1 cellular context compared by ENCODE assay signal in the genomic region with DNA sequence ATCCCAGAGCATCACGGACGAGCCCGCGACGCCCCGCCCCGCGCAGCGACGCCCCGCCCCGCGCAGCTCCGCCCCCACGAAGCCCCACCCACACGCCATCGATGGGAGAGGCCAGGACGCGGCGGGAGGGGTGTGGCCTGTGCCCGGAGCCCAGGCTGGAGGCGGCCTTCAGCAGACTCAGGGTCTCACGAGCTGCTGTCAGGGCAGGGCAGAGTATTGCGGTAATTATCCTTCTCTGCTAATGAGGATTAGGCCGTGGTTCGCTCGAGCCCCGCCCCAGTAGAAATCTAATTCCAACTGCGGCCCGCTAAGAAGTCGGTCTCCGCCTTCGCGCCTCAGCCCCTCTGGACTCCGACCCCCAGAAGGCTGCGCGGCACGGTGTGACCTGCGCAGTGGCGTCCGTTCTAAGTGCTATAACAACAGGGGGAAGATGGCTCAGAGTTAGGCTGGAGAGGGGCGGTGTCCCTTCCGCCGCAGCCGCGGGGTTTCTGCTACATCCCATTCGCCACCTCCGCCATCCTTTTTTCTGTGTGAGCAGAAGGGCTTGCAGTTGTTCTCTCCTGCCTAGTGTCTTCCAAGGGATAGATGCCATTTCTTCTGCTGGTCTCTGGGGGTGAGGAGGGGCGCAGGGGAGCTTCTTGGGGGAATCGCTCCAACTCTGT.
TF ChIP-seq lines count a peak whose summit lies in the region.

No MANE protein-coding gene starts in this region.

TF ChIP-seq in HepG2, 621 proteins besides CTCF, POLR2A, EP300 and RAD21 (continued from another document and continues in another):
- TF ChIP-seq, protein P1, sequence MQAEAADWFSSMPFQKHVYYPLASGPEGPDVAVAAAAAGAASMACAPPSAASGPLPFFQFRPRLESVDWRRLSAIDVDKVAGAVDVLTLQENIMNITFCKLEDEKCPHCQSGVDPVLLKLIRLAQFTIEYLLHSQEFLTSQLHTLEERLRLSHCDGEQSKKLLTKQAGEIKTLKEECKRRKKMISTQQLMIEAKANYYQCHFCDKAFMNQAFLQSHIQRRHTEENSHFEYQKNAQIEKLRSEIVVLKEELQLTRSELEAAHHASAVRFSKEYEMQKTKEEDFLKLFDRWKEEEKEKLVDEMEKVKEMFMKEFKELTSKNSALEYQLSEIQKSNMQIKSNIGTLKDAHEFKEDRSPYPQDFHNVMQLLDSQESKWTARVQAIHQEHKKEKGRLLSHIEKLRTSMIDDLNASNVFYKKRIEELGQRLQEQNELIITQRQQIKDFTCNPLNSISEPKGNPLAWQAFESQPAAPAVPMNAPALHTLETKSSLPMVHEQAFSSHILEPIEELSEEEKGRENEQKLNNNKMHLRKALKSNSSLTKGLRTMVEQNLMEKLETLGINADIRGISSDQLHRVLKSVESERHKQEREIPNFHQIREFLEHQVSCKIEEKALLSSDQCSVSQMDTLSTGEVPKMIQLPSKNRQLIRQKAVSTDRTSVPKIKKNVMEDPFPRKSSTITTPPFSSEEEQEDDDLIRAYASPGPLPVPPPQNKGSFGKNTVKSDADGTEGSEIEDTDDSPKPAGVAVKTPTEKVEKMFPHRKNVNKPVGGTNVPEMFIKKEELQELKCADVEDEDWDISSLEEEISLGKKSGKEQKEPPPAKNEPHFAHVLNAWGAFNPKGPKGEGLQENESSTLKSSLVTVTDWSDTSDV (CRISPR knock-in tag; IDR thresholded peaks at IDR 0.05): no peak
- TF ChIP-seq STAG1 (CRISPR knock-in tag; IDR thresholded peaks at IDR 0.05): no peak
- peak; percentile 92 for TF ChIP-seq ZNF761 (CRISPR knock-in tag; conservative IDR thresholded peaks at IDR 0.05)
- TF ChIP-seq, protein P2, sequence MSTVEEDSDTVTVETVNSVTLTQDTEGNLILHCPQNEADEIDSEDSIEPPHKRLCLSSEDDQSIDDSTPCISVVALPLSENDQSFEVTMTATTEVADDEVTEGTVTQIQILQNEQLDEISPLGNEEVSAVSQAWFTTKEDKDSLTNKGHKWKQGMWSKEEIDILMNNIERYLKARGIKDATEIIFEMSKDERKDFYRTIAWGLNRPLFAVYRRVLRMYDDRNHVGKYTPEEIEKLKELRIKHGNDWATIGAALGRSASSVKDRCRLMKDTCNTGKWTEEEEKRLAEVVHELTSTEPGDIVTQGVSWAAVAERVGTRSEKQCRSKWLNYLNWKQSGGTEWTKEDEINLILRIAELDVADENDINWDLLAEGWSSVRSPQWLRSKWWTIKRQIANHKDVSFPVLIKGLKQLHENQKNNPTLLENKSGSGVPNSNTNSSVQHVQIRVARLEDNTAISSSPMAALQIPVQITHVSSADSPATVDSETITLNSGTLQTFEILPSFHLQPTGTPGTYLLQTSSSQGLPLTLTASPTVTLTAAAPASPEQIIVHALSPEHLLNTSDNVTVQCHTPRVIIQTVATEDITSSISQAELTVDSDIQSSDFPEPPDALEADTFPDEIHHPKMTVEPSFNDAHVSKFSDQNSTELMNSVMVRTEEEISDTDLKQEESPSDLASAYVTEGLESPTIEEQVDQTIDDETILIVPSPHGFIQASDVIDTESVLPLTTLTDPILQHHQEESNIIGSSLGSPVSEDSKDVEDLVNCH (CRISPR knock-in tag; IDR thresholded peaks at IDR 0.05): no peak
- no peak for TF ChIP-seq RBM22 (optimal IDR thresholded peaks at IDR 0.05; ENCODE audit: low read length)
- peak; percentile 74 for TF ChIP-seq KAT8 (CRISPR knock-in tag; IDR thresholded peaks at IDR 0.05)
- TF ChIP-seq, protein P3, sequence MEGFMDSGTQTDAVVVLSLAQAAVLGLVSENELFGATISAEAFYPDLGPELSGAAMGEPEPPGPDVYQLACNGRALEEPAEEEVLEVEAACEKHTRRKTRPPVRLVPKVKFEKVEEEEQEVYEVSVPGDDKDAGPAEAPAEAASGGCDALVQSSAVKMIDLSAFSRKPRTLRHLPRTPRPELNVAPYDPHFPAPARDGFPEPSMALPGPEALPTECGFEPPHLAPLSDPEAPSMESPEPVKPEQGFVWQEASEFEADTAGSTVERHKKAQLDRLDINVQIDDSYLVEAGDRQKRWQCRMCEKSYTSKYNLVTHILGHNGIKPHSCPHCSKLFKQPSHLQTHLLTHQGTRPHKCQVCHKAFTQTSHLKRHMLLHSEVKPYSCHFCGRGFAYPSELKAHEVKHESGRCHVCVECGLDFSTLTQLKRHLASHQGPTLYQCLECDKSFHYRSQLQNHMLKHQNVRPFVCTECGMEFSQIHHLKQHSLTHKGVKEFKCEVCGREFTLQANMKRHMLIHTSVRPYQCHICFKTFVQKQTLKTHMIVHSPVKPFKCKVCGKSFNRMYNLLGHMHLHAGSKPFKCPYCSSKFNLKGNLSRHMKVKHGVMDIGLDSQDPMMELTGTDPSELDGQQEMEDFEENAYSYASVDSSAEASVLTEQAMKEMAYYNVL (CRISPR knock-in tag; IDR thresholded peaks at IDR 0.05; ENCODE audit: borderline replicate concordance): no peak; the same call in 1 of the 2 replicates
- TF ChIP-seq, protein P4, sequence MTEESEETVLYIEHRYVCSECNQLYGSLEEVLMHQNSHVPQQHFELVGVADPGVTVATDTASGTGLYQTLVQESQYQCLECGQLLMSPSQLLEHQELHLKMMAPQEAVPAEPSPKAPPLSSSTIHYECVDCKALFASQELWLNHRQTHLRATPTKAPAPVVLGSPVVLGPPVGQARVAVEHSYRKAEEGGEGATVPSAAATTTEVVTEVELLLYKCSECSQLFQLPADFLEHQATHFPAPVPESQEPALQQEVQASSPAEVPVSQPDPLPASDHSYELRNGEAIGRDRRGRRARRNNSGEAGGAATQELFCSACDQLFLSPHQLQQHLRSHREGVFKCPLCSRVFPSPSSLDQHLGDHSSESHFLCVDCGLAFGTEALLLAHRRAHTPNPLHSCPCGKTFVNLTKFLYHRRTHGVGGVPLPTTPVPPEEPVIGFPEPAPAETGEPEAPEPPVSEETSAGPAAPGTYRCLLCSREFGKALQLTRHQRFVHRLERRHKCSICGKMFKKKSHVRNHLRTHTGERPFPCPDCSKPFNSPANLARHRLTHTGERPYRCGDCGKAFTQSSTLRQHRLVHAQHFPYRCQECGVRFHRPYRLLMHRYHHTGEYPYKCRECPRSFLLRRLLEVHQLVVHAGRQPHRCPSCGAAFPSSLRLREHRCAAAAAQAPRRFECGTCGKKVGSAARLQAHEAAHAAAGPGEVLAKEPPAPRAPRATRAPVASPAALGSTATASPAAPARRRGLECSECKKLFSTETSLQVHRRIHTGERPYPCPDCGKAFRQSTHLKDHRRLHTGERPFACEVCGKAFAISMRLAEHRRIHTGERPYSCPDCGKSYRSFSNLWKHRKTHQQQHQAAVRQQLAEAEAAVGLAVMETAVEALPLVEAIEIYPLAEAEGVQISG (CRISPR knock-in tag; IDR thresholded peaks at IDR 0.05): peak; percentile 47
- 0 out of 2 replicates have a peak, but pooled peaks have one; percentile 6 for TF ChIP-seq SNAPC2 (CRISPR knock-in tag; IDR thresholded peaks at IDR 0.05)
- TF ChIP-seq, protein P5, sequence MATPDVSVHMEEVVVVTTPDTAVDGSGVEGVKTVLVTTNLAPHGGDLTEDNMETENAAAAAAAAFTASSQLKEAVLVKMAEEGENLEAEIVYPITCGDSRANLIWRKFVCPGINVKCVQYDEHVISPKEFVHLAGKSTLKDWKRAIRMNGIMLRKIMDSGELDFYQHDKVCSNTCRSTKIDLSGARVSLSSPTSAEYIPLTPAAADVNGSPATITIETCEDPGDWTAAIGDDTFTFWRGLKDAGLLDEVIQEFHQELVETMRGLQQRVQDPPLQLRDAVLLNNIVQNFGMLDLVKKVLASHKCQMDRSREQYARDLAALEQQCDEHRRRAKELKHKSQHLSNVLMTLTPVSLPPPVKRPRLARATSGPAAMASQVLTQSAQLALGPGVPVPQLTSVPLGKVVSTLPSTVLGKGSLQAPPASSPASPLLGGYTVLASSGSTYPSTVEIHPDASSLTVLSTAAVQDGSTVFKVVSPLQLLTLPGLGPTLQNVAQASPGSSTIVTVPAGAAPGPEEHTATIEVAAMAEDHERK (CRISPR knock-in tag; IDR thresholded peaks at IDR 0.05; ENCODE audit: low read depth): peak; percentile 54; the same call in 1 of the 2 replicates
- TF ChIP-seq, protein P6, sequence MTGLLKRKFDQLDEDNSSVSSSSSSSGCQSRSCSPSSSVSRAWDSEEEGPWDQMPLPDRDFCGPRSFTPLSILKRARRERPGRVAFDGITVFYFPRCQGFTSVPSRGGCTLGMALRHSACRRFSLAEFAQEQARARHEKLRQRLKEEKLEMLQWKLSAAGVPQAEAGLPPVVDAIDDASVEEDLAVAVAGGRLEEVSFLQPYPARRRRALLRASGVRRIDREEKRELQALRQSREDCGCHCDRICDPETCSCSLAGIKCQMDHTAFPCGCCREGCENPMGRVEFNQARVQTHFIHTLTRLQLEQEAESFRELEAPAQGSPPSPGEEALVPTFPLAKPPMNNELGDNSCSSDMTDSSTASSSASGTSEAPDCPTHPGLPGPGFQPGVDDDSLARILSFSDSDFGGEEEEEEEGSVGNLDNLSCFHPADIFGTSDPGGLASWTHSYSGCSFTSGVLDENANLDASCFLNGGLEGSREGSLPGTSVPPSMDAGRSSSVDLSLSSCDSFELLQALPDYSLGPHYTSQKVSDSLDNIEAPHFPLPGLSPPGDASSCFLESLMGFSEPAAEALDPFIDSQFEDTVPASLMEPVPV (CRISPR knock-in tag; IDR thresholded peaks at IDR 0.05): no peak
- no peak; the same call in 1 of the 2 replicates for TF ChIP-seq ZSCAN31 (CRISPR knock-in tag; IDR thresholded peaks at IDR 0.05; ENCODE audit: low read depth)
- TF ChIP-seq FOXA3 (CRISPR knock-in tag; IDR thresholded peaks at IDR 0.05): no peak; the same call in 1 of the 2 replicates
- TF ChIP-seq JUND (CRISPR knock-in tag; IDR thresholded peaks at IDR 0.05): no peak; the same call in 1 of the 2 replicates
- TF ChIP-seq KLF9 (CRISPR knock-in tag; IDR thresholded peaks at IDR 0.05; ENCODE audit: low read depth): 0 out of 2 replicates have a peak, but pooled peaks have one; percentile 27
- no peak for TF ChIP-seq ZNF572 (CRISPR knock-in tag; IDR thresholded peaks at IDR 0.05)
- TF ChIP-seq, protein P7, sequence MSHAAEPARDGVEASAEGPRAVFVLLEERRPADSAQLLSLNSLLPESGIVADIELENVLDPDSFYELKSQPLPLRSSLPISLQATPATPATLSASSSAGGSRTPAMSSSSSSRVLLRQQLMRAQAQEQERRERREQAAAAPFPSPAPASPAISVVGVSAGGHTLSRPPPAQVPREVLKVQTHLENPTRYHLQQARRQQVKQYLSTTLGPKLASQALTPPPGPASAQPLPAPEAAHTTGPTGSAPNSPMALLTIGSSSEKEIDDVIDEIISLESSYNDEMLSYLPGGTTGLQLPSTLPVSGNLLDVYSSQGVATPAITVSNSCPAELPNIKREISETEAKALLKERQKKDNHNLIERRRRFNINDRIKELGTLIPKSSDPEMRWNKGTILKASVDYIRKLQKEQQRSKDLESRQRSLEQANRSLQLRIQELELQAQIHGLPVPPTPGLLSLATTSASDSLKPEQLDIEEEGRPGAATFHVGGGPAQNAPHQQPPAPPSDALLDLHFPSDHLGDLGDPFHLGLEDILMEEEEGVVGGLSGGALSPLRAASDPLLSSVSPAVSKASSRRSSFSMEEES (CRISPR knock-in tag; IDR thresholded peaks at IDR 0.05): no peak
- no peak for TF ChIP-seq RELA (CRISPR knock-in tag; IDR thresholded peaks at IDR 0.05)
- no peak for TF ChIP-seq ZNF468 (CRISPR knock-in tag; IDR thresholded peaks at IDR 0.05)
- no peak for TF ChIP-seq AGO2 (optimal IDR thresholded peaks at IDR 0.05; ENCODE audit: low read depth, low read length)
- TF ChIP-seq ZMAT3 (CRISPR knock-in tag; conservative IDR thresholded peaks at IDR 0.05): peak; percentile 70; the same call in 1 of the 2 replicates
- TF ChIP-seq ZNF282 (IDR thresholded peaks at IDR 0.05; ENCODE audit: partially characterized antibody): no peak
- TF ChIP-seq YEATS2 (CRISPR knock-in tag; IDR thresholded peaks at IDR 0.05; ENCODE audit: borderline replicate concordance): peak; percentile 70; the same call in 1 of the 2 replicates
- TF ChIP-seq, protein P8, sequence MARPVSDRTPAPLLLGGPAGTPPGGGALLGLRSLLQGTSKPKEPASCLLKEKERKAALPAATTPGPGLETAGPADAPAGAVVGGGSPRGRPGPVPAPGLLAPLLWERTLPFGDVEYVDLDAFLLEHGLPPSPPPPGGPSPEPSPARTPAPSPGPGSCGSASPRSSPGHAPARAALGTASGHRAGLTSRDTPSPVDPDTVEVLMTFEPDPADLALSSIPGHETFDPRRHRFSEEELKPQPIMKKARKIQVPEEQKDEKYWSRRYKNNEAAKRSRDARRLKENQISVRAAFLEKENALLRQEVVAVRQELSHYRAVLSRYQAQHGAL (CRISPR knock-in tag; IDR thresholded peaks at IDR 0.05; ENCODE audit: not compliant biosample characterization): no peak
- TF ChIP-seq KMT2B (CRISPR knock-in tag; IDR thresholded peaks at IDR 0.05): no peak
- TF ChIP-seq, protein P9, sequence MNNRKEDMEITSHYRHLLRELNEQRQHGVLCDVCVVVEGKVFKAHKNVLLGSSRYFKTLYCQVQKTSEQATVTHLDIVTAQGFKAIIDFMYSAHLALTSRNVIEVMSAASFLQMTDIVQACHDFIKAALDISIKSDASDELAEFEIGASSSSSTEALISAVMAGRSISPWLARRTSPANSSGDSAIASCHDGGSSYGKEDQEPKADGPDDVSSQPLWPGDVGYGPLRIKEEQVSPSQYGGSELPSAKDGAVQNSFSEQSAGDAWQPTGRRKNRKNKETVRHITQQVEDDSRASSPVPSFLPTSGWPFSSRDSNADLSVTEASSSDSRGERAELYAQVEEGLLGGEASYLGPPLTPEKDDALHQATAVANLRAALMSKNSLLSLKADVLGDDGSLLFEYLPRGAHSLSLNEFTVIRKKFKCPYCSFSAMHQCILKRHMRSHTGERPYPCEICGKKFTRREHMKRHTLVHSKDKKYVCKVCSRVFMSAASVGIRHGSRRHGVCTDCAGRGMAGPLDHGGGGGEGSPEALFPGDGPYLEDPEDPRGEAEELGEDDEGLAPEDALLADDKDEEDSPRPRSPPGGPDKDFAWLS (CRISPR knock-in tag; IDR thresholded peaks at IDR 0.05; ENCODE audit: borderline replicate concordance): no peak
- TF ChIP-seq, protein P10, sequence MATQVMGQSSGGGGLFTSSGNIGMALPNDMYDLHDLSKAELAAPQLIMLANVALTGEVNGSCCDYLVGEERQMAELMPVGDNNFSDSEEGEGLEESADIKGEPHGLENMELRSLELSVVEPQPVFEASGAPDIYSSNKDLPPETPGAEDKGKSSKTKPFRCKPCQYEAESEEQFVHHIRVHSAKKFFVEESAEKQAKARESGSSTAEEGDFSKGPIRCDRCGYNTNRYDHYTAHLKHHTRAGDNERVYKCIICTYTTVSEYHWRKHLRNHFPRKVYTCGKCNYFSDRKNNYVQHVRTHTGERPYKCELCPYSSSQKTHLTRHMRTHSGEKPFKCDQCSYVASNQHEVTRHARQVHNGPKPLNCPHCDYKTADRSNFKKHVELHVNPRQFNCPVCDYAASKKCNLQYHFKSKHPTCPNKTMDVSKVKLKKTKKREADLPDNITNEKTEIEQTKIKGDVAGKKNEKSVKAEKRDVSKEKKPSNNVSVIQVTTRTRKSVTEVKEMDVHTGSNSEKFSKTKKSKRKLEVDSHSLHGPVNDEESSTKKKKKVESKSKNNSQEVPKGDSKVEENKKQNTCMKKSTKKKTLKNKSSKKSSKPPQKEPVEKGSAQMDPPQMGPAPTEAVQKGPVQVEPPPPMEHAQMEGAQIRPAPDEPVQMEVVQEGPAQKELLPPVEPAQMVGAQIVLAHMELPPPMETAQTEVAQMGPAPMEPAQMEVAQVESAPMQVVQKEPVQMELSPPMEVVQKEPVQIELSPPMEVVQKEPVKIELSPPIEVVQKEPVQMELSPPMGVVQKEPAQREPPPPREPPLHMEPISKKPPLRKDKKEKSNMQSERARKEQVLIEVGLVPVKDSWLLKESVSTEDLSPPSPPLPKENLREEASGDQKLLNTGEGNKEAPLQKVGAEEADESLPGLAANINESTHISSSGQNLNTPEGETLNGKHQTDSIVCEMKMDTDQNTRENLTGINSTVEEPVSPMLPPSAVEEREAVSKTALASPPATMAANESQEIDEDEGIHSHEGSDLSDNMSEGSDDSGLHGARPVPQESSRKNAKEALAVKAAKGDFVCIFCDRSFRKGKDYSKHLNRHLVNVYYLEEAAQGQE (IDR thresholded peaks at IDR 0.05; ENCODE audit: borderline replicate concordance in 1 of 2, low read depth in 1 of 2, low read length in 2 of 2): peak in 1 of 2 experiments; percentile 46; a peak in 2 of 4 replicates
- TF ChIP-seq ZBTB7A (CRISPR knock-in tag; IDR thresholded peaks at IDR 0.05): no peak
